24 cellular contexts compared by ENCODE assay signal in genomic region chr10:43707755-43708154, GRCh38. TPM values are rescaled to one million over a fixed set of nuclear protein-coding genes. Genes with fewer than 3 reads are reported as not detected.
DNase-seq lines count a peak whose midpoint lies in the region; ATAC-seq and TF ChIP-seq lines count a peak whose summit lies in the region.
"Had no signal": no experiment of that assay in that cellular context is flagged by ENCODE, and none has a peak within 500 bp of the region (broad histone marks: within the 10 kb centered on the region; RNA-seq: fewer than 3 reads in every experiment).

No MANE protein-coding gene starts in this region.

- ATAC-seq in GM18511 (IDR thresholded peaks at IDR 0.05; ENCODE audit: unreplicated experiment): no peak
- ATAC-seq: A549; activated CD8-positive, alpha-beta T cell treated with anti-CD3 and anti-CD28 coated beads for 36 hours; activated T-cell treated with anti-CD3 and anti-CD28 coated beads, Interleukin-2, amount 50 U/mL, for 72 hours; natural killer cell had no signal

- H3K4me1 ChIP-seq in right atrium auricular region (peaks cover 0 to 5% of the 10 kb centered on the region in 2 donors), osteoblast (ENCODE audit: insufficient read depth, low read length) (peaks cover 15% of the 10 kb centered on the region)
- H3K4me1 ChIP-seq: A549, prostate gland had no signal

- H3K9me3 ChIP-seq in right atrium auricular region (no peaks in the 10 kb centered on the region), osteoblast (ENCODE audit: low read depth, low read length) (no peaks in the 10 kb centered on the region)
- H3K9me3 ChIP-seq: A549, prostate gland had no signal

- H3K27me3 ChIP-seq in right atrium auricular region (no peaks in the 10 kb centered on the region), osteoblast (ENCODE audit: insufficient read depth, low read length) (no peaks in the 10 kb centered on the region)

- no peaks in the 10 kb centered on the region for H3K27me3 Mint-ChIP-seq in activated CD4-positive, alpha-beta T cell treated with anti-CD3 and anti-CD28 coated beads, Interleukin-2, amount 10 ng/mL, durations not matched to agents 24 days and 14 days
- H3K27me3 Mint-ChIP-seq: activated CD8-positive, alpha-beta T cell treated with anti-CD3 and anti-CD28 coated beads for 36 hours; activated naive CD8-positive, alpha-beta T cell; CD4-positive, CD25-positive, alpha-beta regulatory T cell had no signal

- DNase-seq in Daoy (ENCODE audit: low read depth) (peak; percentile 20), dermis microvascular lymphatic vessel endothelial cell (ENCODE audit: low read depth in 2 of 2) (peak; percentile 31 to 86), right atrium auricular region (ENCODE audit: low spot score) (peak; percentile 58), osteoblast (ENCODE audit: insufficient read length, low spot score, missing footprints) (peak; percentile 66), CD1c-positive myeloid dendritic cell (ENCODE audit: extremely low spot score) (no peak), cerebellum (ENCODE audit: low spot score) (no peak)
- no peak for DNase-seq in activated CD4-positive, alpha-beta T cell treated with anti-CD3 and anti-CD28 coated beads, Interleukin-2, amount 10 ng/mL, durations not matched to agents 24 days and 14 days
- DNase-seq: activated CD8-positive, alpha-beta T cell treated with anti-CD3 and anti-CD28 coated beads for 36 hours; activated T-cell treated with anti-CD3 and anti-CD28 coated beads, Interleukin-2, amount 50 U/mL, for 72 hours; CD4-positive, CD25-positive, alpha-beta regulatory T cell; DMS79 treated with DMSO at 0.1 percent for 48 hours; foreskin melanocyte; natural killer cell; NCI-H1436; NCI-H345; stimulated activated CD4-positive, alpha-beta T cell treated with anti-CD3 and anti-CD28 coated beads, Interleukin-15, amount 100 ng/mL, for 24 hours; stimulated activated naive CD4-positive, alpha-beta T cell treated with Interleukin-2 at 50 U/mL for 16 hours had no signal

- H2AFZ ChIP-seq in osteoblast (ENCODE audit: low read length): no peak overlapping the region

- intact Hi-C loops in activated CD4-positive, alpha-beta T cell treated with anti-CD3 and anti-CD28 coated beads, Interleukin-2, amount 10 ng/mL, durations not matched to agents 24 days and 14 days (cut with micrococcal nuclease): no loop called here

- H3K79me2 ChIP-seq in osteoblast (ENCODE audit: insufficient read depth, low read length): no peaks in the 10 kb centered on the region

- H3K27ac ChIP-seq in right atrium auricular region (peak overlapping the region; percentile 7 to 60), osteoblast (ENCODE audit: low read depth, low read length) (no peak overlapping the region)
- H3K27ac ChIP-seq: A549, prostate gland, VCaP had no signal

- no peaks in the 10 kb centered on the region for H3K36me3 ChIP-seq in right atrium auricular region
- H3K36me3 ChIP-seq in osteoblast (ENCODE audit: insufficient read depth, low read length): no peaks in the 10 kb centered on the region
- H3K36me3 ChIP-seq: prostate gland had no signal

- H3K4me2 ChIP-seq in osteoblast (ENCODE audit: insufficient read depth, low read length): no peak overlapping the region
- H3K4me2 ChIP-seq: A549 had no signal

- H3K4me3 ChIP-seq in right atrium auricular region (no peak overlapping the region), osteoblast (ENCODE audit: insufficient read depth, low read length) (no peak overlapping the region)
- H3K4me3 ChIP-seq: A549, prostate gland had no signal

- no peak overlapping the region for H3K27ac Mint-ChIP-seq in activated CD4-positive, alpha-beta T cell treated with anti-CD3 and anti-CD28 coated beads, Interleukin-2, amount 10 ng/mL, durations not matched to agents 24 days and 14 days
- H3K27ac Mint-ChIP-seq: activated CD8-positive, alpha-beta T cell treated with anti-CD3 and anti-CD28 coated beads for 36 hours; activated naive CD8-positive, alpha-beta T cell; activated T-cell treated with anti-CD3 and anti-CD28 coated beads, Interleukin-2, amount 50 U/mL, for 72 hours; CD4-positive, CD25-positive, alpha-beta regulatory T cell; memory B cell; natural killer cell; type B pancreatic cell had no signal

- no peaks in the 10 kb centered on the region for H3K9me3 Mint-ChIP-seq in activated CD4-positive, alpha-beta T cell treated with anti-CD3 and anti-CD28 coated beads, Interleukin-2, amount 10 ng/mL, durations not matched to agents 24 days and 14 days
- H3K9me3 Mint-ChIP-seq: activated CD8-positive, alpha-beta T cell treated with anti-CD3 and anti-CD28 coated beads for 36 hours; activated T-cell treated with anti-CD3 and anti-CD28 coated beads, Interleukin-2, amount 50 U/mL, for 72 hours; CD4-positive, CD25-positive, alpha-beta regulatory T cell; memory B cell; natural killer cell; type B pancreatic cell had no signal

- H3K36me3 Mint-ChIP-seq in activated CD4-positive, alpha-beta T cell treated with anti-CD3 and anti-CD28 coated beads, Interleukin-2, amount 10 ng/mL, durations not matched to agents 24 days and 14 days (ENCODE audit: low read depth): no peaks in the 10 kb centered on the region
- H3K36me3 Mint-ChIP-seq: activated naive CD8-positive, alpha-beta T cell; CD4-positive, CD25-positive, alpha-beta regulatory T cell; memory B cell; natural killer cell; type B pancreatic cell had no signal

- H4K20me1 ChIP-seq in osteoblast (ENCODE audit: insufficient read depth, low read length): no peaks in the 10 kb centered on the region

- no peak overlapping the region for H3K4me3 Mint-ChIP-seq in activated CD4-positive, alpha-beta T cell treated with anti-CD3 and anti-CD28 coated beads, Interleukin-2, amount 10 ng/mL, durations not matched to agents 24 days and 14 days
- H3K4me3 Mint-ChIP-seq: activated CD8-positive, alpha-beta T cell treated with anti-CD3 and anti-CD28 coated beads for 36 hours; activated naive CD8-positive, alpha-beta T cell; activated T-cell treated with anti-CD3 and anti-CD28 coated beads, Interleukin-2, amount 50 U/mL, for 72 hours; CD4-positive, CD25-positive, alpha-beta regulatory T cell; memory B cell; natural killer cell; type B pancreatic cell had no signal

- H3K4me1 Mint-ChIP-seq in activated CD4-positive, alpha-beta T cell treated with anti-CD3 and anti-CD28 coated beads, Interleukin-2, amount 10 ng/mL, durations not matched to agents 24 days and 14 days: no peaks in the 10 kb centered on the region
- H3K4me1 Mint-ChIP-seq: CD4-positive, CD25-positive, alpha-beta regulatory T cell; memory B cell; natural killer cell had no signal

- TF ChIP-seq CTCF in right atrium auricular region (IDR thresholded peaks at IDR 0.05): no peak
- no peak for TF ChIP-seq CTCF in osteoblast (IDR thresholded peaks at IDR 0.05; ENCODE audit: extremely low read depth, low read depth, low read length)

RNA-seq across cellular contexts. Expression of gene ZNF32, which starts 59.1 kb away (rescaled TPM):
- total RNA-seq in Daoy (2014; rRNA removed; shearing (Covaris generic)): 16.5 and 23.5 TPM in 2 replicates
- total RNA-seq in dermis microvascular lymphatic vessel endothelial cell (16.3 and 23.4 TPM in 2 replicates), right atrium auricular region (10 to 100 TPM; 56.1 to 56.5 TPM), osteoblast (34.7 and 36.2 TPM in 2 replicates), cerebellum (28.5 TPM)
- 14.9 and 15.2 TPM in 2 replicates for total RNA-seq in activated CD4-positive, alpha-beta T cell treated with anti-CD3 and anti-CD28 coated beads, Interleukin-2, amount 10 ng/mL, durations not matched to agents 24 days and 14 days

Comparison
In these comparisons a context has a peak if more than half of its experiments do, and no peak if none do; other contexts are left out.
1. DNase-seq: peak in Daoy (single experiment), dermis microvascular lymphatic vessel endothelial cell (2 of 2), right atrium auricular region (single experiment) and osteoblast (single experiment); none in CD1c-positive myeloid dendritic cell (single experiment), activated CD4-positive, alpha-beta T cell treated with anti-CD3 and anti-CD28 coated beads, Interleukin-2, amount 10 ng/mL, durations not matched to agents 24 days and 14 days (single experiment) and cerebellum (single experiment).